9 cellular contexts compared by ENCODE assay signal in genomic region chr3:113136071-113136470, GRCh38.
DNase-seq lines count a peak whose midpoint lies in the region; ATAC-seq, FAIRE-seq and TF ChIP-seq lines count a peak whose summit lies in the region.
"Had no signal": no experiment of that assay in that cellular context is flagged by ENCODE, and none has a peak within 500 bp of the region (broad histone marks: within the 10 kb centered on the region; RNA-seq: fewer than 3 reads in every experiment).

No MANE protein-coding gene starts in this region.

- CTCF ChIA-PET in AG04450 (lab: Charles Lee) = interaction anchor here (0.6 to 5.5 kb wide), 11 partner anchors 11 to 594 kb away, joined by 3 to 39 read pairs (median 3); no protein-coding TSS in a partner anchor

- H3K36me3 ChIP-seq in SU-DHL-6 (ENCODE audit: low read length) = no peaks in the 10 kb centered on the region
- H3K36me3 ChIP-seq in kidney (ENCODE audit: control insufficient read depth in 1 of 2, insufficient read depth in 2 of 2, low read length in 2 of 2) = no peaks in the 10 kb centered on the region

- H4K20me1 ChIP-seq in SU-DHL-6 (ENCODE audit: low read depth, low read length) = no peaks in the 10 kb centered on the region

- TF ChIP-seq CTCF in AG04450 (IDR thresholded peaks at IDR 0.05; ENCODE audit: low read depth, low read length) (peak; percentile 51), SU-DHL-6 (IDR thresholded peaks at IDR 0.05; ENCODE audit: insufficient read depth, low read length, poor library complexity, severe bottlenecking) (peak; percentile 35), kidney (IDR thresholded peaks at IDR 0.05; ENCODE audit: borderline replicate concordance, extremely low read depth, insufficient read depth) (peak; percentile 65)

- POLR2A ChIA-PET in AG04450 (lab: Yijun Ruan, JAX) = no interaction called here

- H3K79me2 ChIP-seq in SU-DHL-6 (ENCODE audit: insufficient read depth, low read length) = no peaks in the 10 kb centered on the region

- H3K9me3 ChIP-seq in AG04450 (ENCODE audit: control insufficient read depth, insufficient read depth, low read length) (no peaks in the 10 kb centered on the region), SU-DHL-6 (ENCODE audit: insufficient read depth, low read length) (no peaks in the 10 kb centered on the region), kidney (ENCODE audit: control insufficient read depth in 1 of 2, low read length in 2 of 2) (no peaks in the 10 kb centered on the region)

- H3K27me3 ChIP-seq in AG04450 (ENCODE audit: control insufficient read depth, insufficient read depth, low read length) (no peaks in the 10 kb centered on the region), SU-DHL-6 (ENCODE audit: low read length) (no peaks in the 10 kb centered on the region)

- no peaks in the 10 kb centered on the region for H3K9me2 ChIP-seq in SU-DHL-6 (replicated peaks; ENCODE audit: insufficient read depth, low read length)

- H3K4me3 ChIP-seq in AG04450 (ENCODE audit: low read depth, low read length) = no peak overlapping the region
- no peak overlapping the region for H3K4me3 ChIP-seq in SU-DHL-6 (ENCODE audit: insufficient read depth, low read length, poor library complexity, severe bottlenecking)
- no peak overlapping the region for H3K4me3 ChIP-seq in kidney (ENCODE audit: low read length in 2 of 2)

- H3K9ac ChIP-seq in SU-DHL-6 (ENCODE audit: low read length) (no peak overlapping the region), kidney (ENCODE audit: low read length in 2 of 2) (no peak overlapping the region)

- no peak overlapping the region for H2AFZ ChIP-seq in SU-DHL-6 (ENCODE audit: low read depth, low read length, severe bottlenecking)

- DNase-seq in AG04450 (ENCODE audit: low read depth, low spot score) (no peak), GM18507 (ENCODE audit: extremely low spot score, insufficient read length, low read depth) (no peak), kidney (no peak)
- no peak for DNase-seq in effector CD8-positive, alpha-beta T cell (lab: John Stamatoyannopoulos, UW)
- DNase-seq in stimulated activated CD4-positive, alpha-beta T cell treated with anti-CD3 and anti-CD28 coated beads, Interleukin-2, amount 100 ng/mL, for 48 hours = no peak
- DNase-seq: activated naive CD8-positive, alpha-beta T cell treated with anti-CD3 and anti-CD28 coated beads, Interleukin-2, amount 10 ng/mL, durations not matched to agents 7 days and 5 days had no signal

- intact Hi-C loops in kidney (cut with DNase I) = loop anchor here (10.0 kb wide), 1 partner anchor 149 kb away; no protein-coding TSS in a partner anchor

- H3K27ac ChIP-seq in AG04450 (ENCODE audit: low read depth, low read length) (no peak overlapping the region), SU-DHL-6 (ENCODE audit: low read depth, low read length) (no peak overlapping the region), kidney (ENCODE audit: low read depth in 2 of 2, low read length in 2 of 2) (no peak overlapping the region)

- H3K4me2 ChIP-seq in SU-DHL-6 (ENCODE audit: low read depth, low read length, poor library complexity, severe bottlenecking) = no peak overlapping the region

- H3K4me1 ChIP-seq in kidney (ENCODE audit: control insufficient read depth in 1 of 2, insufficient read depth in 1 of 2, low read depth in 1 of 2, low read length in 2 of 2) = no peaks in the 10 kb centered on the region

- ATAC-seq in GM18511 (IDR thresholded peaks at IDR 0.05; ENCODE audit: unreplicated experiment) (no peak), GM21529 (IDR thresholded peaks at IDR 0.05; ENCODE audit: unreplicated experiment) (no peak)

- H3F3A ChIP-seq in SU-DHL-6 (ENCODE audit: insufficient read depth) = no peaks in the 10 kb centered on the region

- FAIRE-seq in GM18507 (lab: Jason Lieb, UNC) = peak; percentile 63
- FAIRE-seq in kidney (lab: Jason Lieb, UNC) = peak; percentile 81
